8 cellular contexts compared by ENCODE assay signal in the genomic region with DNA sequence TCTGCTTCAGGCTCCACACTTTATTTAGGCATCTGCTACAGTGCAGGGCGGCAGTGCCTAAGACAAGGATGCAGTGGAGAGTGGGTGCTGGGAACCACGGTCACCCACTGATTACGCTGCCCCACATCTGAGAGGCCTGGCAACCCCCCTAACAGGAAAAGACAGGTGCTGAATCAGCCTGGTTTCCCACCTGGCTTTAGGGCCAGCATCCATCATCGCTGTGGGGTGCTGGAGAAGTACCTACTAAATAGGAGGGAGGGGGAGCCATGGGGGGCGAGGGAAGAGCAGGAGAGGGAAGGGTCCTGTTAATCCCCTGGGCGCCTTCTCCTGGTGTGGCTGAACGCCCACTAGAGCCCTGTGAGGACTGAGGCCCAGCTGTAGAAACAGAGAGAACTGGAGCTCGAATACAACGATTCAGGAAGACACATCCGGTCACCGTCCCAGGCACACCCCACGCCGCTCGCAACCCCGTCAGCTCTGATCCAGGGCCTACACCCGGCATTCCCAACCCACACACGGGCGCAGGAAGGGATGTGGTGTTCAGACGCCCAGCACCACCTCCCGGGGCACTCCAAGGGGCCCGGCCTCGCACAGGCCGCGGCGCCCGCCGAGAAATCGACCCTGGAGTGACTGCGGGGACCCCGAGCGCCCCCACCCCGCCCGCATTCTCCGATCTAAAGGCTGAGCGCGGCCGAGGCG. TPM values are rescaled to one million over a fixed set of nuclear protein-coding genes. Genes with fewer than 3 reads are reported as not detected.
DNase-seq lines count a peak whose midpoint lies in the region; ATAC-seq and TF ChIP-seq lines count a peak whose summit lies in the region.

No MANE protein-coding gene starts in this region.

- no peaks in the 10 kb centered on the region for H3K9me3 ChIP-seq in NT2/D1 (ENCODE audit: insufficient read depth, low read length)

- H3K27me3 Mint-ChIP-seq in activated naive CD8-positive, alpha-beta T cell = no peaks in the 10 kb centered on the region
- no peaks in the 10 kb centered on the region for H3K27me3 Mint-ChIP-seq in progenitor cell of endocrine pancreas

- DNase-seq in AG08396 (ENCODE audit: low spot score) (peak; percentile 77), NT2/D1 (ENCODE audit: low read depth, low spot score) (no peak), left cardiac atrium (peak; percentile 77), progenitor cell of endocrine pancreas (ENCODE audit: low spot score, unreplicated experiment) (no peak), NCI-H1694 (lab: John Stamatoyannopoulos, UW) (no peak)

- ATAC-seq in GM18867 (IDR thresholded peaks at IDR 0.05; ENCODE audit: unreplicated experiment) (peak; percentile 19), HG03095 (IDR thresholded peaks at IDR 0.05; ENCODE audit: unreplicated experiment) (peak; percentile 18), left cardiac atrium (peak; percentile 64 to 78)

- peaks cover 31% of the 10 kb centered on the region for H3K36me3 ChIP-seq in NT2/D1 (ENCODE audit: insufficient read depth, insufficient read length, low read length)

- peaks cover 62% of the 10 kb centered on the region for H3K4me1 Mint-ChIP-seq in activated naive CD8-positive, alpha-beta T cell (ENCODE audit: low read depth)
- peaks cover 15% of the 10 kb centered on the region for H3K4me1 Mint-ChIP-seq in progenitor cell of endocrine pancreas (ENCODE audit: low read depth)

- peaks cover 2% of the 10 kb centered on the region for H3K4me1 ChIP-seq in NT2/D1 (ENCODE audit: insufficient read depth, insufficient read length)

- peak overlapping the region; percentile 96 for H3K27ac Mint-ChIP-seq in activated naive CD8-positive, alpha-beta T cell
- peak overlapping the region; percentile 84 for H3K27ac Mint-ChIP-seq in progenitor cell of endocrine pancreas

- peaks cover 5% of the 10 kb centered on the region for H3K27me3 ChIP-seq in NT2/D1 (ENCODE audit: insufficient read depth, insufficient read length)

- no peak for TF ChIP-seq CTCF in progenitor cell of endocrine pancreas (IDR thresholded peaks at IDR 0.05; ENCODE audit: unreplicated experiment)

- H3K4me3 ChIP-seq in NT2/D1 (ENCODE audit: insufficient read length, low read depth) = peak overlapping the region; percentile 72

- intact Hi-C loops in left cardiac atrium (cut with DNase I) = no loop called here

- H3K4me3 Mint-ChIP-seq in activated naive CD8-positive, alpha-beta T cell = peak overlapping the region; percentile 89
- H3K4me3 Mint-ChIP-seq in progenitor cell of endocrine pancreas (ENCODE audit: low read depth) = peak overlapping the region; percentile 86

- H3K9me3 Mint-ChIP-seq in activated naive CD8-positive, alpha-beta T cell (ENCODE audit: low read depth) = no peaks in the 10 kb centered on the region
- H3K9me3 Mint-ChIP-seq in progenitor cell of endocrine pancreas (ENCODE audit: low read depth) = no peaks in the 10 kb centered on the region

- H3K36me3 Mint-ChIP-seq in activated naive CD8-positive, alpha-beta T cell = peaks cover 13% of the 10 kb centered on the region
- peaks cover 9% of the 10 kb centered on the region for H3K36me3 Mint-ChIP-seq in progenitor cell of endocrine pancreas (ENCODE audit: insufficient read depth)

- H3K9ac ChIP-seq in NT2/D1 (ENCODE audit: insufficient read length, low read depth) = peak overlapping the region; percentile 89

RNA-seq across cellular contexts. Expression of a gene that starts 0.6 kb away (rescaled TPM):
- total RNA-seq in left cardiac atrium (10 to 100 TPM; 49.8 to 63.8 TPM), progenitor cell of endocrine pancreas (99.4 and 104 TPM in 2 replicates)

Comparison
In these comparisons a context has a peak if more than half of its experiments do, and no peak if none do; other contexts are left out.
1. DNase-seq: peak in AG08396 (single experiment) and left cardiac atrium (single experiment); none in NT2/D1 (single experiment), progenitor cell of endocrine pancreas (single experiment) and NCI-H1694 (single experiment).
2. ATAC-seq: peak in every context shown above with its lines; median percentile 71 in left cardiac atrium; 19 in GM18867; 18 in HG03095.